14 cellular contexts compared by ENCODE assay signal in genomic region chr10:75532253-75532924, GRCh38.
DNase-seq lines count a peak whose midpoint lies in the region; ATAC-seq and TF ChIP-seq lines count a peak whose summit lies in the region.
"Had no signal": no experiment of that assay in that cellular context is flagged by ENCODE, and none has a peak within 500 bp of the region (broad histone marks: within the 10 kb centered on the region; RNA-seq: fewer than 3 reads in every experiment).

No MANE protein-coding gene starts in this region.

- H2BK120ac ChIP-seq in mesendoderm (ENCODE audit: low read depth, low read length): no peak overlapping the region

- H3K23ac ChIP-seq in mesendoderm (ENCODE audit: low read length): no peak overlapping the region

- H2AFZ ChIP-seq in osteoblast (ENCODE audit: low read length): no peak overlapping the region

- H3K27ac ChIP-seq in osteoblast (ENCODE audit: low read depth, low read length) (peak overlapping the region; percentile 66), mesendoderm (ENCODE audit: low read depth, low read length) (no peak overlapping the region)
- H3K27ac ChIP-seq: lower lobe of right lung had no signal

- TF ChIP-seq CTCF in choroid plexus epithelial cell (conservative IDR thresholded peaks at IDR 0.05; ENCODE audit: low read depth, low read length) (no peak), osteoblast (IDR thresholded peaks at IDR 0.05; ENCODE audit: extremely low read depth, low read depth, low read length) (no peak)

- no peaks in the 10 kb centered on the region for H3K27me3 ChIP-seq in osteoblast (ENCODE audit: insufficient read depth, low read length)
- no peaks in the 10 kb centered on the region for H3K27me3 ChIP-seq in mesendoderm (ENCODE audit: insufficient read depth, low read length, poor library complexity)

- no peak overlapping the region for H3K9ac ChIP-seq in mesendoderm (ENCODE audit: low read length)

- no peak overlapping the region for H3K56ac ChIP-seq in mesendoderm (ENCODE audit: low read length)

- no peaks in the 10 kb centered on the region for H4K20me1 ChIP-seq in osteoblast (ENCODE audit: insufficient read depth, low read length)

- H3K9me3 ChIP-seq in osteoblast (ENCODE audit: low read depth, low read length): no peaks in the 10 kb centered on the region
- H3K9me3 ChIP-seq: lower lobe of right lung had no signal

- no peak overlapping the region for H4K5ac ChIP-seq in mesendoderm (ENCODE audit: low read length)

- H2BK5ac ChIP-seq in mesendoderm (ENCODE audit: low read length): no peak overlapping the region

- no peak overlapping the region for H4K8ac ChIP-seq in mesendoderm (ENCODE audit: low read depth, low read length)

- H3K79me2 ChIP-seq in osteoblast (ENCODE audit: insufficient read depth, low read length) (no peaks in the 10 kb centered on the region), mesendoderm (ENCODE audit: control insufficient read depth, insufficient read depth, low read length) (no peaks in the 10 kb centered on the region)

- no peak overlapping the region for H2BK15ac ChIP-seq in mesendoderm (replicated peaks; ENCODE audit: low read depth)

- no peak overlapping the region for H3K4me2 ChIP-seq in osteoblast (ENCODE audit: insufficient read depth, low read length)
- no peak overlapping the region for H3K4me2 ChIP-seq in mesendoderm (ENCODE audit: low read length)

- peak; percentile 44 for ATAC-seq in GM18870 (IDR thresholded peaks at IDR 0.05; ENCODE audit: unreplicated experiment)
- ATAC-seq: stimulated activated naive CD8-positive, alpha-beta T cell treated with anti-CD3 and anti-CD28 coated beads, Interleukin-15, amount 100 ng/mL, for 72 hours had no signal

- WGBS in mesendoderm (ENCODE audit: extremely low coverage, insufficient coverage, low lambda C conversion rate): no CpG with 5 or more reads among the region's 3 CpGs

- H3K18ac ChIP-seq in mesendoderm (ENCODE audit: low read length): no peak overlapping the region

- no peaks in the 10 kb centered on the region for H3K79me1 ChIP-seq in mesendoderm (ENCODE audit: low read length)

- H3K36me3 ChIP-seq in osteoblast (ENCODE audit: insufficient read depth, low read length): no peaks in the 10 kb centered on the region
- H3K36me3 ChIP-seq in mesendoderm (ENCODE audit: control insufficient read depth, insufficient read depth, low read length): no peaks in the 10 kb centered on the region
- H3K36me3 ChIP-seq: lower lobe of right lung had no signal

- no peak overlapping the region for H2AK5ac ChIP-seq in mesendoderm (ENCODE audit: low read length)

- H3K4ac ChIP-seq in mesendoderm (ENCODE audit: low read depth, low read length): no peak overlapping the region

- H3K4me1 ChIP-seq in osteoblast (ENCODE audit: insufficient read depth, low read length): peaks cover 29% of the 10 kb centered on the region
- H3K4me1 ChIP-seq in mesendoderm (ENCODE audit: control insufficient read depth, low read depth, low read length): no peaks in the 10 kb centered on the region
- H3K4me1 ChIP-seq: lower lobe of right lung had no signal

- DNase-seq in NCI-H226 (peak; percentile 78), choroid plexus epithelial cell (ENCODE audit: low read depth) (peak; percentile 28), osteoblast (ENCODE audit: insufficient read length, low spot score, missing footprints) (peak; percentile 79), mesendoderm (no peak), NCI-H1092 treated with DMSO at 0.1 percent for 48 hours (lab: John Stamatoyannopoulos, UW) (no peak), NCI-H69 (lab: John Stamatoyannopoulos, UW) (no peak)
- DNase-seq: activated CD4-positive, alpha-beta T cell treated with anti-CD3 and anti-CD28 coated beads, Interleukin-2, amount 10 ng/mL, durations not matched to agents 7 days and 5 days; CD8-positive, alpha-beta memory T cell; effector memory CD4-positive, alpha-beta T cell; GDM1; hippocampal formation; lower lobe of right lung; stimulated activated naive CD8-positive, alpha-beta T cell treated with anti-CD3 and anti-CD28 coated beads, Interleukin-15, amount 100 ng/mL, for 72 hours had no signal

- H3K4me3 ChIP-seq in choroid plexus epithelial cell (ENCODE audit: low read depth, low read length) (no peak overlapping the region), osteoblast (ENCODE audit: insufficient read depth, low read length) (no peak overlapping the region), mesendoderm (ENCODE audit: low read length) (no peak overlapping the region)
- H3K4me3 ChIP-seq: lower lobe of right lung had no signal

Comparison
In these comparisons a context has a peak if more than half of its experiments do, and no peak if none do; other contexts are left out.
1. DNase-seq: peak in NCI-H226 (single experiment), choroid plexus epithelial cell (single experiment) and osteoblast (single experiment); none in mesendoderm (single experiment), NCI-H1092 treated with DMSO at 0.1 percent for 48 hours (single experiment) and NCI-H69 (single experiment).